ENCODE assay signal across 8 cellular contexts in the genomic region with DNA sequence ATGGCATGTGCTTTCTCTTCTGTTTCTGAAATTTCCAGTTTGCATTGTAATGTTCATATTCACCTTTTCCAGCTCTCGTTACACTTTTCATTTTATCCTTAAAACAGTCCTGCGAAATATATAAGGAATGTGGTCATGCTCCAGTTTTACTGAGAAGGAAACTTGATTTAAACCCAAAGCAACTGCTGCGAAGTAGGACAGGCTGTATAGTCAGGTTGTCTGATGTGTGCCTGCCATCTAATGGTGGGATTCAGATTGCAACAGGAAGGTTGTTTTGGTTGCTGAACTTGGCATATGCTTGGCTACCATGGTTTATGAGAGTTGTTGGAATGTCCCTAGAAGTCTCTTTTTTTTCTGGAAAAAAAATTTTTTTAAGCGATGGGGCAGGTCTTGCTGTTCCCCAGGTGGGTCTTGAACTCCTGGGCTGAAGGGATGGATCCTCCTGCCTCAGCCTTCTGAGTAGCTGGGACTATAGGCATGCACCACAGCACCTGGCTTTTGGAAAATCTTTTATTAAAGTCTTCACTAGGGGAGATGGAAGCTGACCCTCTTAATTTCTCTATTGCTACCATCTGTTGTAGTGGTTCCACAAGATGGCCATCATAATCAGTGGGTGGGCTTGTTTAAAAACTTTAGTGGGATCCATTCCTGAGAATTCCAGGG.
DNase-seq lines count a peak whose midpoint lies in the region; ATAC-seq, FAIRE-seq and TF ChIP-seq lines count a peak whose summit lies in the region.

No MANE protein-coding gene starts in this region.

- no peak overlapping the region for H3K4me2 ChIP-seq in H1 (ENCODE audit: insufficient read depth in 1 of 2, low read depth in 2 of 2, low read length in 2 of 2)

- H2BK5ac ChIP-seq in H1 (ENCODE audit: low read depth, low read length): no peak overlapping the region

- H2BK20ac ChIP-seq in H1 (ENCODE audit: low read length): no peak overlapping the region

- FAIRE-seq in H1 (lab: Jason Lieb, UNC): peak; percentile 93

- ATAC-seq in GM19438 (IDR thresholded peaks at IDR 0.05; ENCODE audit: low read depth, unreplicated experiment) (peak; percentile 82), HG03469 (IDR thresholded peaks at IDR 0.05; ENCODE audit: unreplicated experiment) (peak; percentile 86)
- ATAC-seq in stimulated activated effector memory CD8-positive, alpha-beta T cell treated with anti-CD3 and anti-CD28 coated beads, Interleukin-12 subunit alpha, Interleukin-12 subunit beta, amount 100 ng/mL, for 72 hours: peak; percentile 80

- no peak overlapping the region for H2BK120ac ChIP-seq in H1 (replicated peaks; ENCODE audit: low read depth, low read length)

- H3K9me3 ChIP-seq in H1 (ENCODE audit: insufficient read depth in 2 of 2, low read depth in 1 of 2, low read length in 1 of 2): no peaks in the 10 kb centered on the region

- no peak overlapping the region for H4K91ac ChIP-seq in H1 (replicated peaks; ENCODE audit: insufficient read length, low read length)

- no peak for TF ChIP-seq POLR2A in H1 (IDR thresholded peaks at IDR 0.05; ENCODE audit: control extremely low read depth in 1 of 2, low read depth in 2 of 2, low read length in 2 of 2)

- no peaks in the 10 kb centered on the region for H3K23me2 ChIP-seq in H1 (ENCODE audit: low read depth, low read length)

- H3K4ac ChIP-seq in H1 (replicated peaks; ENCODE audit: insufficient read length, low read depth, low read length): no peak overlapping the region

- H2AK5ac ChIP-seq in H1 (ENCODE audit: low read depth, low read length): no peak overlapping the region

- no peak overlapping the region for H3K27ac Mint-ChIP-seq in activated CD4-positive, alpha-beta memory T cell treated with anti-CD3 and anti-CD28 coated beads for 36 hours
- H3K27ac Mint-ChIP-seq in mesothelial cell of epicardium: no peak overlapping the region
- no peak overlapping the region for H3K27ac Mint-ChIP-seq in stimulated activated effector memory CD8-positive, alpha-beta T cell treated with anti-CD3 and anti-CD28 coated beads, Interleukin-12 subunit alpha, Interleukin-12 subunit beta, amount 100 ng/mL, for 72 hours

- POLR2A ChIA-PET in activated CD4-positive, alpha-beta memory T cell treated with anti-CD3 and anti-CD28 coated beads for 36 hours (lab: Charles Lee): no interaction called here
- POLR2A ChIA-PET in H1 (lab: Charles Lee; ENCODE audit: partially characterized antibody): interaction anchor here (0.7 to 1.8 kb wide), 3 partner anchors 85 to 1304 kb away, joined by 3 to 5 read pairs (median 3); no protein-coding TSS in a partner anchor

- whole genome bisulfite sequencing in H1 (ENCODE audit: extremely low coverage in 1 of 2, insufficient coverage in 1 of 2, insufficient read length in 1 of 2, insufficient replicate concordance in 2 of 2, low coverage in 1 of 2, low lambda C conversion rate in 2 of 2, missing lambda C conversion rate in 1 of 2), 2 experiments: 33% methylated on average over 4 of the region's 4 CpGs; no CpG with 5 or more reads in 1 of the 2 experiments

- H4K8ac ChIP-seq in H1 (ENCODE audit: extremely low read depth, insufficient read depth, low read length): no peak overlapping the region

- no peak overlapping the region for H3K9ac ChIP-seq in H1 (replicated peaks in 1 of 4; ENCODE audit: extremely low read depth in 1 of 4, low read depth in 3 of 4, low read length in 3 of 4)

- H4K20me1 ChIP-seq in H1 (replicated peaks in 1 of 2; ENCODE audit: control insufficient read depth in 1 of 2, insufficient read depth in 2 of 2, low read length in 2 of 2): peaks cover 3% of the 10 kb centered on the region in 2 experiments

- no peaks in the 10 kb centered on the region for H3K79me1 ChIP-seq in H1 (ENCODE audit: low read depth, low read length)

- no peaks in the 10 kb centered on the region for H3K27me3 ChIP-seq in H1 (replicated peaks in 1 of 4; ENCODE audit: control insufficient read depth in 3 of 4, extremely low read depth in 1 of 4, insufficient read depth in 3 of 4, low read length in 3 of 4)

- TF ChIP-seq CTCF in H1 (IDR thresholded peaks at IDR 0.05; ENCODE audit: control extremely low read depth in 1 of 3, insufficient read depth in 1 of 3, low read depth in 1 of 3, low read length in 3 of 3): peak; percentile 15 to 90 (median 83)
- peak; percentile 65 for TF ChIP-seq CTCF in mesothelial cell of epicardium (IDR thresholded peaks at IDR 0.05; ENCODE audit: unreplicated experiment)

- intact Hi-C loops in activated CD4-positive, alpha-beta memory T cell treated with anti-CD3 and anti-CD28 coated beads for 36 hours (cut with micrococcal nuclease): loop anchor here (1.0 to 5.0 kb wide), 5 partner anchors 87 to 522 kb away; a partner anchor contains a TSS

- H3K14ac ChIP-seq in H1 (ENCODE audit: insufficient read length): no peak overlapping the region

- CTCF ChIA-PET in activated CD4-positive, alpha-beta memory T cell treated with anti-CD3 and anti-CD28 coated beads for 36 hours (lab: Charles Lee): interaction anchor here (0.6 to 4.7 kb wide), 22 partner anchors 9 to 790 kb away, joined by 3 to 81 read pairs (median 4); a partner anchor contains a TSS
- CTCF ChIA-PET in H1 (lab: Charles Lee; ENCODE audit: partially characterized antibody): interaction anchor here (0.6 to 7.9 kb wide), 41 partner anchors 12 to 564 kb away, joined by 3 to 75 read pairs (median 4); no protein-coding TSS in a partner anchor

- H3K4me1 Mint-ChIP-seq in activated CD4-positive, alpha-beta memory T cell treated with anti-CD3 and anti-CD28 coated beads for 36 hours (ENCODE audit: low read depth): peaks cover 3% of the 10 kb centered on the region
- H3K4me1 Mint-ChIP-seq in mesothelial cell of epicardium: peaks cover 3% of the 10 kb centered on the region
- peaks cover 5% of the 10 kb centered on the region for H3K4me1 Mint-ChIP-seq in stimulated activated effector memory CD8-positive, alpha-beta T cell treated with anti-CD3 and anti-CD28 coated beads, Interleukin-12 subunit alpha, Interleukin-12 subunit beta, amount 100 ng/mL, for 72 hours

- TF ChIP-seq RAD21 in H1 (IDR thresholded peaks at IDR 0.05 in 1 of 2, conservative IDR thresholded peaks at IDR 0.05 in 1 of 2; ENCODE audit: low read depth in 2 of 2, low read length in 2 of 2): peak; percentile 95

- no peak for TF ChIP-seq EP300 in H1 (IDR thresholded peaks at IDR 0.05; ENCODE audit: borderline replicate concordance in 1 of 2, low read depth in 2 of 2, low read length in 2 of 2)

- no peak overlapping the region for H2BK15ac ChIP-seq in H1 (ENCODE audit: low read length)

- no peak overlapping the region for H3K56ac ChIP-seq in H1 (replicated peaks; ENCODE audit: insufficient read length, low read depth, low read length)

- H3K4me1 ChIP-seq in H1 (replicated peaks in 1 of 4; ENCODE audit: control insufficient read depth in 3 of 4, insufficient read depth in 4 of 4, low read length in 3 of 4): no peaks in the 10 kb centered on the region

- DNase-seq in COR-L47 (lab: John Stamatoyannopoulos, UW) (peak; percentile 32), NCI-H774 (lab: John Stamatoyannopoulos, UW) (peak; percentile 65), H1 (ENCODE audit: low read depth in 1 of 2, low spot score in 2 of 2) (peak in 1 of 2 experiments; percentile 72), mesothelial cell of epicardium (ENCODE audit: low spot score in 2 of 2, unreplicated experiment in 2 of 2) (peak in 1 of 2 experiments; percentile 75)
- DNase-seq in activated CD4-positive, alpha-beta memory T cell treated with anti-CD3 and anti-CD28 coated beads for 36 hours: peak; percentile 71
- DNase-seq in stimulated activated effector memory CD8-positive, alpha-beta T cell treated with anti-CD3 and anti-CD28 coated beads, Interleukin-12 subunit alpha, Interleukin-12 subunit beta, amount 100 ng/mL, for 72 hours (ENCODE audit: low spot score in 2 of 2): peak; percentile 38 to 73

- no peak overlapping the region for H3K18ac ChIP-seq in H1 (ENCODE audit: extremely low read depth, low read length)

- no peaks in the 10 kb centered on the region for H3K79me2 ChIP-seq in H1 (ENCODE audit: control insufficient read depth in 1 of 2, insufficient read depth in 2 of 2, low read length in 2 of 2)

- H2AFZ ChIP-seq in H1 (ENCODE audit: low read length): no peak overlapping the region

- H3K9me3 Mint-ChIP-seq in activated CD4-positive, alpha-beta memory T cell treated with anti-CD3 and anti-CD28 coated beads for 36 hours: no peaks in the 10 kb centered on the region
- H3K9me3 Mint-ChIP-seq in mesothelial cell of epicardium: no peaks in the 10 kb centered on the region
- no peaks in the 10 kb centered on the region for H3K9me3 Mint-ChIP-seq in stimulated activated effector memory CD8-positive, alpha-beta T cell treated with anti-CD3 and anti-CD28 coated beads, Interleukin-12 subunit alpha, Interleukin-12 subunit beta, amount 100 ng/mL, for 72 hours

- H3K36me3 Mint-ChIP-seq in activated CD4-positive, alpha-beta memory T cell treated with anti-CD3 and anti-CD28 coated beads for 36 hours: peaks cover 6% of the 10 kb centered on the region
- no peaks in the 10 kb centered on the region for H3K36me3 Mint-ChIP-seq in mesothelial cell of epicardium
- peaks cover 6% of the 10 kb centered on the region for H3K36me3 Mint-ChIP-seq in stimulated activated effector memory CD8-positive, alpha-beta T cell treated with anti-CD3 and anti-CD28 coated beads, Interleukin-12 subunit alpha, Interleukin-12 subunit beta, amount 100 ng/mL, for 72 hours

- H2BK12ac ChIP-seq in H1 (ENCODE audit: low read depth, low read length): no peak overlapping the region

- peaks cover 0 to 14% (median 8%) of the 10 kb centered on the region in 4 experiments; a peak in 7 of 8 replicates for H3K36me3 ChIP-seq in H1 (ENCODE audit: control insufficient read depth in 2 of 4, insufficient read depth in 4 of 4, low read length in 3 of 4)

- H3K27ac ChIP-seq in H1 (ENCODE audit: low read depth, low read length): no peak overlapping the region

- no peaks in the 10 kb centered on the region for H3K27me3 Mint-ChIP-seq in activated CD4-positive, alpha-beta memory T cell treated with anti-CD3 and anti-CD28 coated beads for 36 hours
- H3K27me3 Mint-ChIP-seq in mesothelial cell of epicardium (ENCODE audit: low read depth): no peaks in the 10 kb centered on the region

- no peak overlapping the region for H3K4me3 Mint-ChIP-seq in activated CD4-positive, alpha-beta memory T cell treated with anti-CD3 and anti-CD28 coated beads for 36 hours
- H3K4me3 Mint-ChIP-seq in mesothelial cell of epicardium: no peak overlapping the region
- H3K4me3 Mint-ChIP-seq in stimulated activated effector memory CD8-positive, alpha-beta T cell treated with anti-CD3 and anti-CD28 coated beads, Interleukin-12 subunit alpha, Interleukin-12 subunit beta, amount 100 ng/mL, for 72 hours: no peak overlapping the region

- H4K5ac ChIP-seq in H1 (ENCODE audit: insufficient read length, low read depth, low read length): no peak overlapping the region

- H3K23ac ChIP-seq in H1 (ENCODE audit: insufficient read length): no peak overlapping the region

- H3K4me3 ChIP-seq in H1 (ENCODE audit: extremely low read depth in 1 of 4, insufficient read depth in 2 of 4, low read depth in 3 of 4, low read length in 4 of 4): no peak overlapping the region

TF ChIP-seq in H1, 55 proteins besides CTCF, POLR2A, EP300 and RAD21 (continues in another document):
- no peak for TF ChIP-seq JUN (IDR thresholded peaks at IDR 0.05; ENCODE audit: low read depth, low read length)
- no peak for TF ChIP-seq CBX8 (IDR thresholded peaks at IDR 0.05; ENCODE audit: borderline replicate concordance, low read depth, low read length)
- TF ChIP-seq TAF7 (optimal IDR thresholded peaks at IDR 0.05; ENCODE audit: borderline replicate concordance, low read depth, low read length): no peak
